ENCODE assay signal across 8 cellular contexts in genomic region chr2:190881074-190881479, GRCh38. TPM values are rescaled to one million over a fixed set of nuclear protein-coding genes. Genes with fewer than 3 reads are reported as not detected.
A peak's percentile ranks its signal among the peaks of the same experiment; 100 is the strongest.
DNase-seq lines count a peak whose midpoint lies in the region; ATAC-seq, FAIRE-seq and TF ChIP-seq lines count a peak whose summit lies in the region.

No MANE protein-coding gene starts in this region.

- H3K36me3 ChIP-seq in ES-I3 (ENCODE audit: insufficient read depth, low read length) (no peaks in the 10 kb centered on the region), lower lobe of right lung (no peaks in the 10 kb centered on the region)

- CTCF ChIA-PET in MCF 10A (lab: Yijun Ruan, JAX) = interaction anchor here (1.0 to 2.3 kb wide), 3 partner anchors 8 to 97 kb away, joined by 3 to 7 read pairs (median 4); no protein-coding TSS in a partner anchor

- POLR2A ChIA-PET in MCF 10A (lab: Yijun Ruan, JAX) = interaction anchor here (0.7 to 4.2 kb wide), 29 partner anchors 11 to 965 kb away, joined by 3 to 53 read pairs (median 4); partner anchors contain the start of genes CAVIN2 and STAT1

- H3K9me3 ChIP-seq in ES-I3 (ENCODE audit: control insufficient read depth, insufficient read depth, low read length) (no peaks in the 10 kb centered on the region), lower lobe of right lung (no peaks in the 10 kb centered on the region)

- TF ChIP-seq CTCF in MCF 10A (IDR thresholded peaks at IDR 0.05; ENCODE audit: unreplicated experiment) (no peak), lower lobe of right lung (IDR thresholded peaks at IDR 0.05) (no peak)

- peak overlapping the region; percentile 83 for H3K4me3 ChIP-seq in lower lobe of right lung

- peaks cover 10% of the 10 kb centered on the region for H3K36me3 Mint-ChIP-seq in MCF 10A (ENCODE audit: insufficient read depth, unreplicated experiment)

- H3K27ac Mint-ChIP-seq in MCF 10A (ENCODE audit: low read depth, unreplicated experiment) = peak overlapping the region; percentile 82

- intact Hi-C loops in MCF 10A (cut with micrococcal nuclease) = loop anchor here (5.0 kb wide), 1 partner anchor 131 kb away; the partner anchor contains the start of gene STAT1
- intact Hi-C loops in lower lobe of right lung (cut with DNase I) = no loop called here

- DNase-seq in MCF 10A (ENCODE audit: unreplicated experiment) (no peak), lower lobe of right lung (no peak), urothelium cell line (ENCODE audit: low spot score) (peak; percentile 21), ecto neural progenitor cell (ENCODE audit: low spot score) (no peak), NCI-H187 (lab: John Stamatoyannopoulos, UW) (no peak), SHP77 (lab: John Stamatoyannopoulos, UW) (no peak)

- H3K9me3 Mint-ChIP-seq in MCF 10A (ENCODE audit: unreplicated experiment) = no peaks in the 10 kb centered on the region

- peak overlapping the region; percentile 96 for H3K27ac ChIP-seq in lower lobe of right lung

- BruUV-seq in MCF 10A (replicated peaks; lab: Mats Ljungman, UMichigan) = no TSS peak

- no peak for FAIRE-seq in urothelium cell line (lab: Jason Lieb, UNC)

- H3K4me1 Mint-ChIP-seq in MCF 10A (ENCODE audit: insufficient read depth, unreplicated experiment) = peaks cover 11% of the 10 kb centered on the region

- no peaks in the 10 kb centered on the region for H3K27me3 Mint-ChIP-seq in MCF 10A (ENCODE audit: insufficient read depth, unreplicated experiment)

- peak overlapping the region; percentile 89 for H3K4me3 Mint-ChIP-seq in MCF 10A (ENCODE audit: unreplicated experiment)

- peak overlapping the region; percentile 76 for H3K9ac ChIP-seq in ES-I3 (ENCODE audit: low read depth, low read length)

- 0 out of 2 replicates have a peak, but pooled peaks cover 15% of the 10 kb centered on the region for H3K4me1 ChIP-seq in ES-I3 (ENCODE audit: insufficient read depth, low read length)
- H3K4me1 ChIP-seq in lower lobe of right lung = peaks cover 48% of the 10 kb centered on the region

- H3K27me3 ChIP-seq in lower lobe of right lung (ENCODE audit: low read depth) = no peaks in the 10 kb centered on the region

- ATAC-seq in HG03196 (IDR thresholded peaks at IDR 0.05; ENCODE audit: unreplicated experiment) (peak; percentile 11), lower lobe of right lung (peak; percentile 11 to 18)

RNA-seq across cellular contexts. Expression of gene GLS, which starts 0.5 kb away (rescaled TPM):
- total RNA-seq in MCF 10A (2022) = 107 and 121 TPM in 2 replicates
- total RNA-seq in lower lobe of right lung = 180 TPM
